Comparison of ENCODE assay signal across 14 cellular contexts in genomic region chr6:32163559-32164258, GRCh38. TPM values are rescaled to one million over a fixed set of nuclear protein-coding genes. Genes with fewer than 3 reads are reported as not detected.
A peak's percentile ranks its signal among the peaks of the same experiment; 100 is the strongest.
DNase-seq lines count a peak whose midpoint lies in the region; ATAC-seq and TF ChIP-seq lines count a peak whose summit lies in the region.
"Had no signal": no experiment of that assay in that cellular context is flagged by ENCODE, and none has a peak within 500 bp of the region (broad histone marks: within the 10 kb centered on the region; RNA-seq: fewer than 3 reads in every experiment).

No MANE protein-coding gene starts in this region.

- H3K4me1 ChIP-seq in esophagus squamous epithelium: peaks cover 0 to 6% (median 0%) of the 10 kb centered on the region in 3 donors
- H3K4me1 ChIP-seq in mesodermal cell (ENCODE audit: control insufficient read depth, insufficient read depth, low read length, poor library complexity, severe bottlenecking): peaks cover 7% of the 10 kb centered on the region
- no peaks in the 10 kb centered on the region for H3K4me1 ChIP-seq in tibial artery

- H3K36me3 ChIP-seq in esophagus squamous epithelium (peaks cover 10 to 98% (median 26%) of the 10 kb centered on the region in 3 donors), mesodermal cell (ENCODE audit: control insufficient read depth, insufficient read depth, low read length) (peaks cover 79% of the 10 kb centered on the region), tibial artery (peaks cover 28 to 84% (median 53%) of the 10 kb centered on the region in 3 donors)

- intact Hi-C loops in esophagus squamous epithelium (cut with DNase I): no loop called here
- intact Hi-C loops in tibial artery (cut with DNase I; ENCODE audit: low total_unique reads): no loop called here

- TF ChIP-seq POLR2A in esophagus squamous epithelium (IDR thresholded peaks at IDR 0.05): no peak

- H3K27ac ChIP-seq in angular gyrus (ENCODE audit: low read depth, low read length) (peak overlapping the region; percentile 83), esophagus squamous epithelium (peak overlapping the region; percentile 1 to 53 (median 48)), mesodermal cell (ENCODE audit: low read depth, low read length, severe bottlenecking) (peak overlapping the region; percentile 83), temporal lobe (ENCODE audit: low read depth, low read length) (peak overlapping the region; percentile 86), tibial artery (peak overlapping the region in 1 of 2 donors; percentile 19)
- H3K27ac ChIP-seq: KMS-11 had no signal

- no peak for DNase-seq in esophagus squamous epithelium (lab: John Stamatoyannopoulos, UW)
- no peak for DNase-seq in amniotic stem cell (lab: John Stamatoyannopoulos, UW)
- no peak for DNase-seq in tibial artery
- DNase-seq in COR-L47 (lab: John Stamatoyannopoulos, UW): no peak
- DNase-seq: activated effector memory CD4-positive, alpha-beta T cell treated with Interleukin-2 at 50 U/mL for 16 hours; DMS79; NCI-H1417; NCI-H2227 treated with DMSO at 0.1 percent for 48 hours had no signal

- 78 to 86% methylated on average over 2 to 4 of the region's 7 CpGs for WGBS in esophagus squamous epithelium, 2 donors
- 90 to 100% methylated on average over 3 to 6 of the region's 7 CpGs for WGBS in mesodermal cell (ENCODE audit: insufficient coverage in 2 of 2), 2 experiments

- H3K9me3 ChIP-seq in esophagus squamous epithelium (no peaks in the 10 kb centered on the region), mesodermal cell (ENCODE audit: control insufficient read depth, low read length) (no peaks in the 10 kb centered on the region), tibial artery (no peaks in the 10 kb centered on the region)

- ATAC-seq in GM21737 (IDR thresholded peaks at IDR 0.05; ENCODE audit: unreplicated experiment): no peak
- ATAC-seq: SK-N-SH treated with all-trans-retinoic acid at 6 μM for 48 hours had no signal

- no peak for TF ChIP-seq CTCF in esophagus squamous epithelium (IDR thresholded peaks at IDR 0.05)
- TF ChIP-seq CTCF in tibial artery (IDR thresholded peaks at IDR 0.05): no peak

- no peaks in the 10 kb centered on the region for H3K27me3 ChIP-seq in esophagus squamous epithelium
- no peaks in the 10 kb centered on the region for H3K27me3 ChIP-seq in tibial artery

- H3K4me3 ChIP-seq in esophagus squamous epithelium (no peak overlapping the region), mesodermal cell (ENCODE audit: extremely low read depth, insufficient read depth, low read length, poor library complexity, severe bottlenecking) (no peak overlapping the region), tibial artery (no peak overlapping the region)

RNA-seq across cellular contexts. Expression of gene EGFL8, which starts 0.7 kb away (rescaled TPM):
- total RNA-seq in esophagus squamous epithelium: 10 to 100 TPM in 2 of 4 donors, 1 to 10 TPM in 2; 4.8 to 15.1 (median 8.2) TPM
- 30.7 TPM for polyA plus RNA-seq in mesodermal cell (2013, experiment 1 of 2)
- 29.1 TPM for polyA plus RNA-seq in mesodermal cell (2013, experiment 2 of 2)
- total RNA-seq in temporal lobe: 6.6 TPM

RNA-seq across cellular contexts. Expression of gene PPT2, which starts 9.8 kb away (rescaled TPM):
- total RNA-seq in esophagus squamous epithelium (100 to 1,000 TPM in 1 of 4 donors, 10 to 100 TPM in 3; 17.3 to 133 (median 23.7) TPM), temporal lobe (15.5 TPM)
- 60.2 TPM for polyA plus RNA-seq in mesodermal cell (2013, experiment 1 of 2)
- polyA plus RNA-seq in mesodermal cell (2013, experiment 2 of 2): 42.3 TPM

RNA-seq across cellular contexts. Expression of gene PRRT1, which starts 12.0 kb away (rescaled TPM):
- total RNA-seq in esophagus squamous epithelium (under 1 TPM in 3 of 4 donors, not detected in 1; 0.35 to 0.87 (median 0.57) TPM), temporal lobe (0.74 TPM)
- 4.9 TPM for polyA plus RNA-seq in mesodermal cell (2013, experiment 1 of 2)
- polyA plus RNA-seq in mesodermal cell (2013, experiment 2 of 2): 3.4 TPM

RNA-seq across cellular contexts. Expression of gene AGPAT1, which starts 12.2 kb away (rescaled TPM):
- 10 to 100 TPM; 17.6 to 34.0 (median 19.1) TPM for total RNA-seq in esophagus squamous epithelium
- polyA plus RNA-seq in mesodermal cell (2013, experiment 1 of 2): 123 TPM
- polyA plus RNA-seq in mesodermal cell (2013, experiment 2 of 2): 98.6 TPM
- total RNA-seq in temporal lobe: 17.5 TPM

RNA-seq across cellular contexts. Expression of gene RNF5, which starts 14.5 kb away (rescaled TPM):
- total RNA-seq in esophagus squamous epithelium (10 to 100 TPM; 20.8 to 59.0 (median 40.8) TPM), temporal lobe (61.5 TPM)
- 101 TPM for polyA plus RNA-seq in mesodermal cell (2013, experiment 1 of 2)
- 85.4 TPM for polyA plus RNA-seq in mesodermal cell (2013, experiment 2 of 2)
